In the genomic region with DNA sequence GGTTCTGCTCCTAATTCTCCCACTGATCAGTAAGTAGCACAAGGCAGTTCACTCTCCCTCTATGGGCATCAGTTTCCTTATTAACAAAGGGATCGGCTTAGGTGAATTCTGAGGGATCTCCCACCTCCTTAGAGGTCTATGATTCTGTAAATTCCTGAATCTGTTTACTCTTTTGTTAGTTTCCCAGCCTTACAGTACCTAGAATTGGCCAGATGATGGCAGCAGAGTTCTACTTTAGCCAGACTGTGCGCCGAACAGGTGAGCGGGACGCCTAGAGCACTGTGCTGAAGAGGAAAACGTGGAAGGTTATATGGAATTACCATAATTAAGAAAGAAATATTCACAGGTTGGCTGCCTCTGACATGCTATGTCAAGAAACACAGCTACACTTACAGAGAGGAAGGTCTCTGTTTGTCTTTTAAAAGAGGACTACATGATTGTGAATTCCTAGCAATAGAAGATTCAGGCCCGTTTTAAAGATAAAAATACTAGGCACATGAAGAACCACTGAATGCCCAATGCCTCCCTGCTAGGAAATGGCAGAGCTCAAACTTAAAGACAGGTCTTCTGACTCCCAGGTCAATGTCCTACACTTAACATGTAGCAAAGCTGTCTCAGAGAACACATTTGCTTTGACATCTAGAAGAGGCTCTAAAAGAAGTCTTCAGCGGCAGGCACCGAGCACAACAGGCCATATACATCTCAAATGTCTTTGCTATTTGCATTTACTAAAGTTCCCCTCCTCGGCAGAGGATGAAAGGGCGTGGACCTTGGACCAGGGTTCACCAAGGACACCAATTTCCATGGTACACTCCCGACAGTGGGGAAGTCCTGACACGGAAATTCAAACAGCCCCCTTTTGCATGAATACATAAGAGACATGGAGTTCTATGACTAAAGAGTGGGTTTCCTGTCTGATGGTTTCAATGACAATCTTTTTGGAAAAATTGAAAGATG, we compare ENCODE assay signal across 8 cellular contexts.
DNase-seq lines count a peak whose midpoint lies in the region; ATAC-seq and TF ChIP-seq lines count a peak whose summit lies in the region.

No MANE protein-coding gene starts in this region.

- H3K36me3 ChIP-seq in BJ (ENCODE audit: control insufficient read depth, insufficient read depth, low read length) (no peaks in the 10 kb centered on the region), WERI-Rb-1 (no peaks in the 10 kb centered on the region)

- POLR2A ChIA-PET in BJ (lab: Charles Lee): no interaction called here

- DNase-seq in BJ (ENCODE audit: low read depth): no peak
- peak; percentile 78 for DNase-seq in NCI-H2107 (lab: John Stamatoyannopoulos, UW)
- peak; percentile 18 for DNase-seq in WERI-Rb-1
- DNase-seq in dermis microvascular lymphatic vessel endothelial cell (ENCODE audit: low read depth in 2 of 2): peak; percentile 40 to 58
- DNase-seq in lung microvascular endothelial cell (ENCODE audit: low read depth in 2 of 2): peak; percentile 58 to 77
- DNase-seq in stimulated activated CD8-positive, alpha-beta memory T cell treated with anti-CD3 and anti-CD28 coated beads, Interleukin-7, amount 100 ng/mL, for 24 hours (ENCODE audit: low read depth): peak; percentile 13

- CTCF ChIA-PET in BJ (lab: Yijun Ruan, JAX): interaction anchor here (0.7 to 1.3 kb wide), 8 partner anchors 8 to 1313 kb away, joined by 3 to 10 read pairs (median 3); no protein-coding TSS in a partner anchor

- peak; percentile 87 for TF ChIP-seq CTCF in BJ (IDR thresholded peaks at IDR 0.05; ENCODE audit: insufficient read depth, low read depth, low read length)
- TF ChIP-seq CTCF in WERI-Rb-1 (IDR thresholded peaks at IDR 0.05; ENCODE audit: low read depth, low read length): peak; percentile 33; the same call in 1 of the 2 replicates

- H3K4me3 ChIP-seq in BJ (ENCODE audit: low read depth, low read length) (no peak overlapping the region), WERI-Rb-1 (ENCODE audit: low read depth, low read length) (no peak overlapping the region)

- peak; percentile 92 for ATAC-seq in GM18870 (IDR thresholded peaks at IDR 0.05; ENCODE audit: unreplicated experiment)
- peak; percentile 83 for ATAC-seq in HG03045 (IDR thresholded peaks at IDR 0.05; ENCODE audit: unreplicated experiment)

- H3K27ac ChIP-seq in WERI-Rb-1: no peak overlapping the region

- no peaks in the 10 kb centered on the region for H3K9me3 ChIP-seq in WERI-Rb-1 (ENCODE audit: severe bottlenecking)

- H3K27me3 ChIP-seq in BJ (ENCODE audit: control insufficient read depth, insufficient read depth, low read length): no peaks in the 10 kb centered on the region
- no peaks in the 10 kb centered on the region for H3K27me3 ChIP-seq in WERI-Rb-1 (ENCODE audit: insufficient read depth, low read depth, severe bottlenecking)
